ENCODE assay signal across 7 cellular contexts in genomic region chr9:113233146-113233545, GRCh38. TPM values are rescaled to one million over a fixed set of nuclear protein-coding genes. Genes with fewer than 3 reads are reported as not detected.
A peak's percentile ranks its signal among the peaks of the same experiment; 100 is the strongest.
DNase-seq lines count a peak whose midpoint lies in the region; ATAC-seq, FAIRE-seq and TF ChIP-seq lines count a peak whose summit lies in the region.

No MANE protein-coding gene starts in this region.

- no peaks in the 10 kb centered on the region for H3K27me3 ChIP-seq in bronchial epithelial cell (ENCODE audit: control insufficient read depth, insufficient read depth, low read length)
- H3K27me3 ChIP-seq in prostate gland (replicated peaks; ENCODE audit: insufficient read depth): no peaks in the 10 kb centered on the region

- no peaks in the 10 kb centered on the region for H3K27me3 Mint-ChIP-seq in Calu3 (ENCODE audit: unreplicated experiment)

- H3K9me3 ChIP-seq in prostate gland: no peaks in the 10 kb centered on the region

- H3K4me3 ChIP-seq in bronchial epithelial cell (ENCODE audit: low read depth, low read length): no peak overlapping the region
- H3K4me3 ChIP-seq in prostate gland: no peak overlapping the region

- no peaks in the 10 kb centered on the region for H3K4me1 ChIP-seq in prostate gland (replicated peaks)

- ATAC-seq in GM21367 (IDR thresholded peaks at IDR 0.05; ENCODE audit: unreplicated experiment): peak; percentile 33
- ATAC-seq in HG03432 (IDR thresholded peaks at IDR 0.05; ENCODE audit: unreplicated experiment): peak; percentile 6
- no peak for ATAC-seq in GM21528 (IDR thresholded peaks at IDR 0.05; ENCODE audit: low FRiP score, unreplicated experiment)

- BruUV-seq in Calu3 (replicated peaks; lab: Mats Ljungman, UMichigan): no TSS peak

- CTCF ChIA-PET in Calu3 (lab: Charles Lee): no interaction called here

- H3K4me3 Mint-ChIP-seq in Calu3 (ENCODE audit: low read depth, unreplicated experiment): no peak overlapping the region

- intact Hi-C loops in prostate gland (cut with DNase I) (no loop called here), Calu3 (cut with micrococcal nuclease; ENCODE audit: unreplicated experiment) (no loop called here)

- no peak overlapping the region for H3K27ac Mint-ChIP-seq in Calu3 (ENCODE audit: unreplicated experiment)

- no peak for FAIRE-seq in bronchial epithelial cell (lab: Jason Lieb, UNC)

- peak overlapping the region; percentile 40 to 52 for H3K27ac ChIP-seq in prostate gland

- WGBS in prostate gland: 31% methylated on average over 3 of the region's 3 CpGs

- no peaks in the 10 kb centered on the region for H3K36me3 Mint-ChIP-seq in Calu3 (ENCODE audit: insufficient read depth, unreplicated experiment)

- H3K4me1 Mint-ChIP-seq in Calu3 (ENCODE audit: low read depth, unreplicated experiment): peaks cover 7% of the 10 kb centered on the region

- peak; percentile 45 for DNase-seq in bronchial epithelial cell (ENCODE audit: low read depth)
- DNase-seq in prostate gland (ENCODE audit: low spot score): peak; percentile 17
- no peak for DNase-seq in NCI-H1436 (lab: John Stamatoyannopoulos, UW)
- no peak for DNase-seq in Calu3

- TF ChIP-seq CTCF in bronchial epithelial cell (IDR thresholded peaks at IDR 0.05; ENCODE audit: insufficient read depth, low read length, severe bottlenecking) (no peak), prostate gland (IDR thresholded peaks at IDR 0.05) (no peak), Calu3 (IDR thresholded peaks at IDR 0.05; ENCODE audit: unreplicated experiment) (no peak)

- H3K9me3 Mint-ChIP-seq in Calu3 (ENCODE audit: low read depth, unreplicated experiment): no peaks in the 10 kb centered on the region

- TF ChIP-seq POLR2A in prostate gland (IDR thresholded peaks at IDR 0.05): no peak

- H3K36me3 ChIP-seq in bronchial epithelial cell (ENCODE audit: control insufficient read depth, insufficient read depth, low read length) (no peaks in the 10 kb centered on the region), prostate gland (no peaks in the 10 kb centered on the region)

RNA-seq across cellular contexts. Expression of gene SLC31A1, which starts 11.8 kb away (rescaled TPM):
- total RNA-seq in bronchial epithelial cell: 29.7 and 50.1 TPM in 2 replicates
- total RNA-seq in prostate gland: 10 to 100 TPM; 22.8 to 68.5 TPM
- total RNA-seq in Calu3 (2022): 19.4 and 21.0 TPM in 2 replicates

RNA-seq across cellular contexts. Expression of gene FKBP15, which starts 12.1 kb away (rescaled TPM):
- total RNA-seq in bronchial epithelial cell (11.1 and 12.9 TPM in 2 replicates), prostate gland (10 to 100 TPM; 22.5 to 25.7 TPM), Calu3 (2022) (19.2 and 19.3 TPM in 2 replicates)

RNA-seq across cellular contexts. Expression of gene CDC26, which starts 42.2 kb away (rescaled TPM):
- total RNA-seq in bronchial epithelial cell (24.7 and 30.6 TPM in 2 replicates), prostate gland (10 to 100 TPM; 17.8 to 21.2 TPM), Calu3 (2022) (20.5 and 21.3 TPM in 2 replicates)

RNA-seq across cellular contexts. Expression of gene PRPF4, which starts 42.3 kb away (rescaled TPM):
- total RNA-seq in bronchial epithelial cell (34.7 and 45.3 TPM in 2 replicates), prostate gland (10 to 100 TPM; 25.0 to 27.1 TPM), Calu3 (2022) (23.7 TPM in 2 replicates)

Comparison
In these comparisons a context has a peak if more than half of its experiments do, and no peak if none do; other contexts are left out.
1. DNase-seq: peak in bronchial epithelial cell (single experiment) and prostate gland (single experiment); none in NCI-H1436 (single experiment) and Calu3 (single experiment).